27 cellular contexts compared by ENCODE assay signal in the genomic region with DNA sequence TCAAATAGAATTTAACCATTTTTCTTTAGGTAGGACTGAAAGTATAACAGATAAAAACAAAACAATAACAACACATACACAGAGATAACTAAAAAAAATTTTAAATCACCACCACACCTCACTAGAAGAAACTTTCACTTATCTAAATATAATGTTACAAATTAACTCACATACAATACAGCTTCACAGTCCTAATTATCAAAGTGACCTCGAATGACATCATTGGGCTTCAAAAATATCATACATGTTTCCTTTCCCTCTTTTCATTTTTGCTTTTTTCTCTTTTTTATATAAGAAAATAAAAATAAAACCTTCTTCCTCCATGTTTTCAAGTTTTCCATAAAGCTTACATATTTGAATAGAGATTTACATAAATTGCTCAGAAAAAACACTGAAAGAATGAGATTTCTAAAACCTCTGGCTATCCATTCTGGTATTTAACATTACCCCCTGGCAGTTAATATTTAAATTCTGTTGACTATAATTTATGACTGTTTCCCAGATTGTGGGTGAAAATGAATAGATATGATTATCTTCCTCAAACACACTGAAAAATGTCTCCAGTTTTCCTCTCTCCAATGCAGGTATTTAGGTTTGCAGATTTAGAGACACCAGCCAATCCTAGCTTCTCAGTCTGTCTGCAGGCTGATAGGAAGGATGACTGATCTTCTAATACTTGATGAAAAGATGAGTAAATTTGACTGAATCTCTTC.
"Had no signal": no experiment of that assay in that cellular context is flagged by ENCODE, and none has a peak within 500 bp of the region (broad histone marks: within the 10 kb centered on the region; RNA-seq: fewer than 3 reads in every experiment).

No MANE protein-coding gene starts in this region.

- H3K9me3 Mint-ChIP-seq: activated B cell treated with CpG ODN at 0.5 μM for 24 hours; activated CD4-positive, alpha-beta T cell treated with anti-CD3 and anti-CD28 coated beads, Interleukin-2, amount 10 ng/mL, durations not matched to agents 24 days and 14 days; activated naive CD4-positive, alpha-beta T cell treated with anti-CD3 and anti-CD28 coated beads, Interleukin-2, amount 50 U/mL, for 72 hours; activated naive CD8-positive, alpha-beta T cell treated with anti-CD3 and anti-CD28 coated beads, Interleukin-2, amount 50 U/mL, for 24 hours; activated T-cell treated with anti-CD3 and anti-CD28 coated beads, Interleukin-2, amount 50 U/mL, for 4 hours; T-cell had no signal

- H3K36me3 ChIP-seq: MG63 had no signal

- H3K27ac ChIP-seq: PC-9 had no signal

- DNase-seq: activated B cell treated with CpG ODN at 0.5 μM for 24 hours; activated CD4-positive, alpha-beta T cell treated with anti-CD3 and anti-CD28 coated beads for 1 hour; activated CD4-positive, alpha-beta T cell treated with anti-CD3 and anti-CD28 coated beads, Interleukin-2, amount 10 ng/mL, durations not matched to agents 24 days and 14 days; activated CD4-positive, alpha-beta T cell treated with anti-CD3 and anti-CD28 coated beads, Interleukin-2, amount 50 U/mL, for 48 hours; activated CD8-positive, alpha-beta memory T cell treated with anti-CD3 and anti-CD28 coated beads, Interleukin-2, amount 10 ng/mL, durations not matched to agents 7 days and 5 days; activated effector memory CD4-positive, alpha-beta T cell treated with anti-CD3 and anti-CD28 coated beads, Interleukin-2, amount 50 U/mL, for 16 hours; activated naive CD4-positive, alpha-beta T cell treated with Interleukin-2 at 50 U/mL for 16 hours; activated naive CD8-positive, alpha-beta T cell treated with anti-CD3 and anti-CD28 coated beads, Interleukin-2, amount 50 U/mL, for 24 hours; activated T-cell treated with anti-CD3 and anti-CD28 coated beads, Interleukin-2, amount 50 U/mL, for 4 hours; amniotic stem cell; cerebellar nuclear complex; MG63; MV-4-11; NCI-H1105; NCI-H1436; NCI-H1694 treated with DMSO at 0.1 percent for 48 hours; NCI-H2029 treated with DMSO at 0.1 percent for 48 hours; NCI-H345; NCI-H510A; NCI-H69; PC-9; SIG-M5; T-cell; T-helper 2 cell; T1000 had no signal

- H3K9me3 ChIP-seq: MG63 had no signal

- FAIRE-seq: astrocyte had no signal

- H3K27ac Mint-ChIP-seq: activated B cell treated with CpG ODN at 0.5 μM for 24 hours; activated CD4-positive, alpha-beta T cell treated with anti-CD3 and anti-CD28 coated beads, Interleukin-2, amount 10 ng/mL, durations not matched to agents 24 days and 14 days; activated CD8-positive, alpha-beta memory T cell treated with anti-CD3 and anti-CD28 coated beads, Interleukin-2, amount 10 ng/mL, durations not matched to agents 7 days and 5 days; activated naive CD4-positive, alpha-beta T cell treated with anti-CD3 and anti-CD28 coated beads, Interleukin-2, amount 50 U/mL, for 72 hours; activated naive CD8-positive, alpha-beta T cell treated with anti-CD3 and anti-CD28 coated beads, Interleukin-2, amount 50 U/mL, for 24 hours; T-cell had no signal

- H3K4me3 Mint-ChIP-seq: activated B cell treated with CpG ODN at 0.5 μM for 24 hours; activated CD4-positive, alpha-beta T cell treated with anti-CD3 and anti-CD28 coated beads, Interleukin-2, amount 10 ng/mL, durations not matched to agents 24 days and 14 days; activated CD8-positive, alpha-beta memory T cell treated with anti-CD3 and anti-CD28 coated beads, Interleukin-2, amount 10 ng/mL, durations not matched to agents 7 days and 5 days; activated naive CD8-positive, alpha-beta T cell treated with anti-CD3 and anti-CD28 coated beads, Interleukin-2, amount 50 U/mL, for 24 hours; activated T-cell treated with anti-CD3 and anti-CD28 coated beads, Interleukin-2, amount 50 U/mL, for 4 hours; T-cell had no signal

- H3K27me3 Mint-ChIP-seq: activated CD4-positive, alpha-beta T cell treated with anti-CD3 and anti-CD28 coated beads, Interleukin-2, amount 10 ng/mL, durations not matched to agents 24 days and 14 days; activated CD8-positive, alpha-beta memory T cell treated with anti-CD3 and anti-CD28 coated beads, Interleukin-2, amount 10 ng/mL, durations not matched to agents 7 days and 5 days; activated naive CD8-positive, alpha-beta T cell treated with anti-CD3 and anti-CD28 coated beads, Interleukin-2, amount 50 U/mL, for 24 hours; T-cell had no signal

- H3K27me3 ChIP-seq: MG63 had no signal

- ATAC-seq: activated CD8-positive, alpha-beta memory T cell treated with anti-CD3 and anti-CD28 coated beads, Interleukin-2, amount 10 ng/mL, durations not matched to agents 7 days and 5 days; activated naive CD4-positive, alpha-beta T cell treated with anti-CD3 and anti-CD28 coated beads, Interleukin-2, amount 50 U/mL, for 72 hours; activated naive CD8-positive, alpha-beta T cell treated with anti-CD3 and anti-CD28 coated beads, Interleukin-2, amount 50 U/mL, for 24 hours; activated T-cell treated with anti-CD3 and anti-CD28 coated beads, Interleukin-2, amount 50 U/mL, for 4 hours; T-cell had no signal

- H3K4me3 ChIP-seq: MG63, PC-9 had no signal
